ENCODE assay signal across 1 cellular context in genomic region chr6:169722362-169723199, GRCh38.
TF ChIP-seq lines count a peak whose summit lies in the region.

No MANE protein-coding gene starts in this region.

TF ChIP-seq in HepG2, 621 proteins besides CTCF, POLR2A, EP300 and RAD21 (continued from another document and continues in another):
- TF ChIP-seq ZNF276 (CRISPR knock-in tag; IDR thresholded peaks at IDR 0.05; ENCODE audit: low read depth) (no peak), BCL3 (CRISPR knock-in tag; IDR thresholded peaks at IDR 0.05) (no peak), ZNF562 (CRISPR knock-in tag; IDR thresholded peaks at IDR 0.05; ENCODE audit: borderline replicate concordance) (no peak), CENPT (CRISPR knock-in tag; IDR thresholded peaks at IDR 0.05; ENCODE audit: low read depth) (no peak), ZNF550 (CRISPR knock-in tag; IDR thresholded peaks at IDR 0.05; ENCODE audit: borderline replicate concordance) (peak; percentile 86; the same call in 1 of the 2 replicates), SNRNP70 (IDR thresholded peaks at IDR 0.05; ENCODE audit: low read depth, low read length) (no peak), ZBTB1 (CRISPR knock-in tag; IDR thresholded peaks at IDR 0.05; ENCODE audit: borderline replicate concordance) (no peak), SIX1 (CRISPR knock-in tag; IDR thresholded peaks at IDR 0.05; ENCODE audit: borderline replicate concordance) (no peak), CBX5 (CRISPR knock-in tag; IDR thresholded peaks at IDR 0.05; ENCODE audit: borderline replicate concordance) (no peak), GLI4 (CRISPR knock-in tag; IDR thresholded peaks at IDR 0.05; ENCODE audit: borderline replicate concordance) (no peak), TBL1XR1 (IDR thresholded peaks at IDR 0.05; ENCODE audit: borderline replicate concordance, low read length, partially characterized antibody) (no peak), ZNF224 (CRISPR knock-in tag; IDR thresholded peaks at IDR 0.05) (peak; percentile 56; the same call in 1 of the 2 replicates), ZNF580 (CRISPR knock-in tag; IDR thresholded peaks at IDR 0.05; ENCODE audit: borderline replicate concordance, low read depth) (0 out of 2 replicates have a peak, but pooled peaks have one; percentile 24), HMGXB3 (CRISPR knock-in tag; IDR thresholded peaks at IDR 0.05; ENCODE audit: borderline replicate concordance) (no peak), ZNF142 (CRISPR knock-in tag; IDR thresholded peaks at IDR 0.05) (no peak), ZNF333 (CRISPR knock-in tag; IDR thresholded peaks at IDR 0.05; ENCODE audit: borderline replicate concordance) (no peak), MEF2D (CRISPR knock-in tag; IDR thresholded peaks at IDR 0.05) (peak; percentile 82), ZBTB39 (CRISPR knock-in tag; IDR thresholded peaks at IDR 0.05) (no peak), ONECUT2 (CRISPR knock-in tag; IDR thresholded peaks at IDR 0.05) (no peak), BATF2 (CRISPR knock-in tag; IDR thresholded peaks at IDR 0.05) (no peak), SIN3A (IDR thresholded peaks at IDR 0.05; ENCODE audit: borderline replicate concordance, low read depth, low read length) (peak; percentile 30; the same call in 1 of the 2 replicates), TIGD3 (CRISPR knock-in tag; IDR thresholded peaks at IDR 0.05; ENCODE audit: borderline replicate concordance) (no peak), SMAD1 (CRISPR knock-in tag; IDR thresholded peaks at IDR 0.05; ENCODE audit: borderline replicate concordance, low read depth) (0 out of 2 replicates have a peak, but pooled peaks have one; percentile 90), ZNF883 (CRISPR knock-in tag; IDR thresholded peaks at IDR 0.05; ENCODE audit: not compliant biosample characterization) (no peak), KMT2A (CRISPR knock-in tag; IDR thresholded peaks at IDR 0.05) (peak; percentile 89), HOXA3 (CRISPR knock-in tag; IDR thresholded peaks at IDR 0.05) (no peak), ADNP (CRISPR knock-in tag; IDR thresholded peaks at IDR 0.05) (no peak), ZBTB34 (CRISPR knock-in tag; IDR thresholded peaks at IDR 0.05) (no peak), ZNF10 (CRISPR knock-in tag; IDR thresholded peaks at IDR 0.05; ENCODE audit: borderline replicate concordance, low read depth) (no peak), ZNF34 (CRISPR knock-in tag; IDR thresholded peaks at IDR 0.05; ENCODE audit: borderline replicate concordance) (no peak), ZNF563 (CRISPR knock-in tag; IDR thresholded peaks at IDR 0.05) (no peak), FOXP1 (IDR thresholded peaks at IDR 0.05) (no peak), FOXP1 (CRISPR knock-in tag; IDR thresholded peaks at IDR 0.05) (no peak), PBX3 (CRISPR knock-in tag; IDR thresholded peaks at IDR 0.05; ENCODE audit: borderline replicate concordance) (no peak)
